12 cellular contexts compared by ENCODE assay signal in genomic region chr10:30349967-30350735, GRCh38. TPM values are rescaled to one million over a fixed set of nuclear protein-coding genes. Genes with fewer than 3 reads are reported as not detected.
DNase-seq lines count a peak whose midpoint lies in the region; ATAC-seq, FAIRE-seq and TF ChIP-seq lines count a peak whose summit lies in the region.
"Had no signal": no experiment of that assay in that cellular context is flagged by ENCODE, and none has a peak within 500 bp of the region (broad histone marks: within the 10 kb centered on the region; RNA-seq: fewer than 3 reads in every experiment).

No MANE protein-coding gene starts in this region.

- H3K9ac ChIP-seq in HepG2 (ENCODE audit: insufficient read depth, low read depth, low read length) = no peak overlapping the region

- 62% methylated on average over 13 of the region's 14 CpGs for WGBS in HepG2 (ENCODE audit: low lambda C conversion rate)
- 78% methylated on average over 8 of the region's 14 CpGs for WGBS in right lobe of liver (ENCODE audit: insufficient coverage, low coverage, low lambda C conversion rate, missing lambda C conversion rate)
- WGBS in hepatocyte (ENCODE audit: low lambda C conversion rate, missing lambda C conversion rate) = 83% methylated on average over 14 of the region's 14 CpGs

- peak overlapping the region; percentile 96 for H3K27ac Mint-ChIP-seq in stimulated activated memory B cell treated with anti-CD40 and anti-IgM and Interleukin-4, amounts not matched to agents 10 μg/mL and 1 μg/mL and 100 μg/mL, for 72 hours

- no peaks in the 10 kb centered on the region for H3F3A ChIP-seq in PC-9 (ENCODE audit: insufficient read depth, low read depth)

- intact Hi-C loops in HepG2 (cut with micrococcal nuclease; ENCODE audit: unreplicated experiment) (no loop called here), right lobe of liver (cut with DNase I) (no loop called here), PC-9 (cut with micrococcal nuclease; ENCODE audit: unreplicated experiment) (no loop called here)

- in situ Hi-C loops in HepG2 (cut with HindIII; ENCODE audit: extremely low pct_ligation_motif_present, low pct_unique_long_range_greater_than_20kb) = no loop called here

- no peak overlapping the region for H3K4me3 Mint-ChIP-seq in stimulated activated memory B cell treated with anti-CD40 and anti-IgM and Interleukin-4, amounts not matched to agents 10 μg/mL and 1 μg/mL and 100 μg/mL, for 72 hours

- peaks cover 11% of the 10 kb centered on the region; the same call in 1 of the 2 replicates for H4K20me1 ChIP-seq in HepG2 (ENCODE audit: insufficient read depth, low read length)
- peaks cover 10% of the 10 kb centered on the region; the same call in 1 of the 2 replicates for H4K20me1 ChIP-seq in PC-9 (ENCODE audit: insufficient read depth)
- H4K20me1 ChIP-seq in hepatocyte (ENCODE audit: insufficient read depth, poor library complexity, severe bottlenecking) = peaks cover 7% of the 10 kb centered on the region

- peaks cover 31% of the 10 kb centered on the region for H3K4me1 Mint-ChIP-seq in stimulated activated memory B cell treated with anti-CD40 and anti-IgM and Interleukin-4, amounts not matched to agents 10 μg/mL and 1 μg/mL and 100 μg/mL, for 72 hours

- H3K9me3 ChIP-seq in HepG2 (ENCODE audit: low read length) (no peaks in the 10 kb centered on the region), right lobe of liver (no peaks in the 10 kb centered on the region), PC-9 (ENCODE audit: insufficient read depth, low read depth) (no peaks in the 10 kb centered on the region), hepatocyte (ENCODE audit: low read depth) (no peaks in the 10 kb centered on the region)
- H3K9me3 ChIP-seq: HAP-1, thyroid gland had no signal

- H3K36me3 Mint-ChIP-seq in stimulated activated memory B cell treated with anti-CD40 and anti-IgM and Interleukin-4, amounts not matched to agents 10 μg/mL and 1 μg/mL and 100 μg/mL, for 72 hours = peaks cover 4% of the 10 kb centered on the region

- no peak for TF ChIP-seq CTCF in HepG2 (CRISPR knock-in tag; IDR thresholded peaks at IDR 0.05)
- no peak for TF ChIP-seq CTCF in right lobe of liver (IDR thresholded peaks at IDR 0.05)
- no peak for TF ChIP-seq CTCF in PC-9 (conservative IDR thresholded peaks at IDR 0.05)
- TF ChIP-seq CTCF in hepatocyte (IDR thresholded peaks at IDR 0.05; ENCODE audit: poor library complexity) = no peak

- H3K4me1 ChIP-seq in HepG2 (ENCODE audit: insufficient read depth, low read length) = peaks cover 41% of the 10 kb centered on the region
- peaks cover 0 to 16% (median 6%) of the 10 kb centered on the region in 4 donors for H3K4me1 ChIP-seq in right lobe of liver
- H3K4me1 ChIP-seq in PC-9 (replicated peaks; ENCODE audit: insufficient read depth) = peaks cover 8% of the 10 kb centered on the region
- H3K4me1 ChIP-seq in hepatocyte (ENCODE audit: insufficient read depth) = peaks cover 12% of the 10 kb centered on the region

- H3K4me3 ChIP-seq in HepG2 (replicated peaks in 1 of 3; ENCODE audit: insufficient read depth in 1 of 3, low read depth in 2 of 3, low read length in 3 of 3) (no peak overlapping the region), right lobe of liver (no peak overlapping the region), PC-9 (no peak overlapping the region), hepatocyte (no peak overlapping the region)

- H3K9me2 ChIP-seq in PC-9 (ENCODE audit: insufficient read depth) (no peaks in the 10 kb centered on the region), hepatocyte (replicated peaks; ENCODE audit: insufficient read depth) (no peaks in the 10 kb centered on the region)

- TF ChIP-seq POLR2A in HepG2 (IDR thresholded peaks at IDR 0.05; ENCODE audit: insufficient read depth in 1 of 2, low read depth in 2 of 2, low read length in 2 of 2) = no peak
- no peak for TF ChIP-seq POLR2A in right lobe of liver (IDR thresholded peaks at IDR 0.05)

- H3K27ac ChIP-seq in HepG2 (ENCODE audit: extremely low read length, insufficient read depth, low read length) = no peak overlapping the region
- no peak overlapping the region for H3K27ac ChIP-seq in right lobe of liver
- H3K27ac ChIP-seq in PC-9 = no peak overlapping the region
- no peak overlapping the region for H3K27ac ChIP-seq in hepatocyte

- no peak for TF ChIP-seq RAD21 in HepG2 (CRISPR knock-in tag; IDR thresholded peaks at IDR 0.05)

- CTCF ChIA-PET in HepG2 (lab: Yijun Ruan, JAX; ENCODE audit: low intra/inter-chr PET ratio, low total read pairs) (interaction anchor here (1.2 kb wide), 1 partner anchor 10 kb away, joined by 3 read pairs; no protein-coding TSS in a partner anchor), PC-9 (lab: Charles Lee) (no interaction called here)

- H3K27me3 ChIP-seq in HepG2 (ENCODE audit: control insufficient read depth in 1 of 2, insufficient read depth in 2 of 2, low read length in 2 of 2) (no peaks in the 10 kb centered on the region; a peak in 1 of 5 replicates), right lobe of liver (no peaks in the 10 kb centered on the region), PC-9 (ENCODE audit: insufficient read depth, low read depth) (no peaks in the 10 kb centered on the region), hepatocyte (no peaks in the 10 kb centered on the region)
- H3K27me3 ChIP-seq: thyroid gland had no signal

- DNase-seq in HepG2 (ENCODE audit: low spot score) (no peak), right lobe of liver (no peak), PC-9 (no peak), hepatocyte (ENCODE audit: low spot score) (no peak), NCI-H1092 (lab: John Stamatoyannopoulos, UW) (no peak), dermis blood vessel endothelial cell (no peak)
- DNase-seq: activated naive CD4-positive, alpha-beta T cell treated with anti-CD3 and anti-CD28 coated beads, Interleukin-2, amount 50 U/mL, for 16 hours; effector memory CD4-positive, alpha-beta T cell; thyroid gland had no signal

- no peak for TF ChIP-seq EP300 in HepG2 (IDR thresholded peaks at IDR 0.05; ENCODE audit: low read depth in 2 of 2, low read length in 2 of 2)
- TF ChIP-seq EP300 in HepG2 (CRISPR knock-in tag; IDR thresholded peaks at IDR 0.05; ENCODE audit: borderline replicate concordance) = no peak

- POLR2A ChIA-PET in HepG2 (lab: Yijun Ruan, JAX) (no interaction called here), PC-9 (lab: Charles Lee; ENCODE audit: unreplicated experiment) (no interaction called here)

- H3K4me2 ChIP-seq in HepG2 (ENCODE audit: low read depth, low read length) (peak overlapping the region; percentile 74; the same call in 1 of the 2 replicates), PC-9 (0 out of 2 replicates have a peak overlapping the region, but pooled peaks have one; percentile 84), hepatocyte (no peak overlapping the region)

- H2AFZ ChIP-seq in HepG2 (ENCODE audit: low read length) (peak overlapping the region; percentile 17), PC-9 (no peak overlapping the region), hepatocyte (peak overlapping the region; percentile 100)

- H3K36me3 ChIP-seq in HepG2 (replicated peaks in 1 of 2; ENCODE audit: control insufficient read depth in 1 of 2, insufficient read depth in 2 of 2, low read length in 2 of 2) = peaks cover 0 to 4% of the 10 kb centered on the region in 2 experiments; a peak in 1 of 5 replicates
- H3K36me3 ChIP-seq in right lobe of liver = no peaks in the 10 kb centered on the region
- no peaks in the 10 kb centered on the region for H3K36me3 ChIP-seq in PC-9 (ENCODE audit: low read depth)
- H3K36me3 ChIP-seq in hepatocyte (replicated peaks; ENCODE audit: insufficient read depth, low read depth) = no peaks in the 10 kb centered on the region
- H3K36me3 ChIP-seq: HAP-1, thyroid gland had no signal

- no peak for FAIRE-seq in HepG2 (lab: Jason Lieb, UNC)

- H3K79me2 ChIP-seq in HepG2 (ENCODE audit: insufficient read depth, low read length) (peaks cover 39% of the 10 kb centered on the region), PC-9 (ENCODE audit: low read depth) (peaks cover 39% of the 10 kb centered on the region), hepatocyte (peaks cover 42% of the 10 kb centered on the region)

- H3K27me3 Mint-ChIP-seq in stimulated activated memory B cell treated with anti-CD40 and anti-IgM and Interleukin-4, amounts not matched to agents 10 μg/mL and 1 μg/mL and 100 μg/mL, for 72 hours = no peaks in the 10 kb centered on the region

- ATAC-seq in HepG2 (no peak), right lobe of liver (no peak), GM18909 (IDR thresholded peaks at IDR 0.05; ENCODE audit: poor library complexity, unreplicated experiment) (no peak)
- no peak for ATAC-seq in stimulated activated memory B cell treated with anti-CD40 and anti-IgM and Interleukin-4, amounts not matched to agents 10 μg/mL and 1 μg/mL and 100 μg/mL, for 72 hours

- BruUV-seq in HepG2 (replicated peaks; lab: Mats Ljungman, UMichigan) (no TSS peak), PC-9 (replicated peaks; lab: Mats Ljungman, UMichigan) (no TSS peak)

- H3K9me3 Mint-ChIP-seq in stimulated activated memory B cell treated with anti-CD40 and anti-IgM and Interleukin-4, amounts not matched to agents 10 μg/mL and 1 μg/mL and 100 μg/mL, for 72 hours = no peaks in the 10 kb centered on the region

RNA-seq across cellular contexts. Expression of gene MTPAP, which starts 1.1 kb away (rescaled TPM):
- total RNA-seq in HepG2 (2016; rRNA removed; fragmentation: Illumina TruSeq; extraction: Trizol) (31.0 and 42.4 TPM in 2 replicates), right lobe of liver (10 to 100 TPM in 4 of 6 experiments, 1 to 10 TPM in 2; 7.6 to 13.9 (median 11.9) TPM), PC-9 (2021) (18.5 and 23.2 TPM in 2 replicates), hepatocyte (17.8 and 21.0 TPM in 2 replicates), dermis blood vessel endothelial cell (13.4 and 20.1 TPM in 2 replicates)
- 19.8 and 20.0 TPM in 2 replicates for total RNA-seq in HepG2 (2016; cell fraction: cytosol; rRNA removed; fragmentation: Illumina TruSeq; extraction: Trizol; ENCODE audit: low read depth)
- 33.3 and 39.6 TPM in 2 replicates for total RNA-seq in HepG2 (2016; cell fraction: insoluble cytoplasmic fraction; rRNA removed; fragmentation: Illumina TruSeq; extraction: Trizol)
- total RNA-seq in HepG2 (2016; cell fraction: membrane; rRNA removed; fragmentation: Illumina TruSeq; extraction: Trizol) = 40.8 and 45.4 TPM in 2 replicates
- total RNA-seq in HepG2 (2016; cell fraction: nucleus; rRNA removed; fragmentation: Illumina TruSeq; extraction: Trizol) = 24.1 and 24.9 TPM in 2 replicates
- polyA plus RNA-seq in HepG2 (2011; rRNA removed) (9.4 and 10.0 TPM in 2 replicates), hepatocyte (11.7 and 13.2 TPM in 2 replicates)
- 3.6 and 5.5 TPM in 2 replicates for polyA plus RNA-seq in HepG2 (2011; cell fraction: cytosol; rRNA removed)
- 4.6 and 6.1 TPM in 2 replicates for polyA plus RNA-seq in HepG2 (2011; cell fraction: nucleus; rRNA removed)
- polyA plus RNA-seq in HepG2 (2012) = 13.2 and 15.9 TPM in 2 replicates
- polyA plus RNA-seq in HepG2 (2016; cell fraction: cytosol; fragmentation: Illumina TruSeq; extraction: Trizol; ENCODE audit: low read depth) = 7.6 and 8.0 TPM in 2 replicates
- polyA plus RNA-seq in HepG2 (2016; cell fraction: insoluble cytoplasmic fraction; fragmentation: Illumina TruSeq; extraction: Trizol; ENCODE audit: low read depth) = 20.6 and 21.5 TPM in 2 replicates
- 11.0 TPM in 2 replicates for polyA plus RNA-seq in HepG2 (2016; cell fraction: membrane; fragmentation: Illumina TruSeq; extraction: Trizol; ENCODE audit: low read depth)
- 26.2 and 26.7 TPM in 2 replicates for polyA plus RNA-seq in HepG2 (2016; cell fraction: nucleus; fragmentation: Illumina TruSeq; extraction: Trizol; ENCODE audit: insufficient read depth, low read depth)
- polyA minus RNA-seq in HepG2 (2011; rRNA and poly(A)+ RNA removed; ENCODE audit: low replicate concordance) = 1.9 and 8.7 TPM in 2 replicates
- polyA minus RNA-seq in HepG2 (2011; cell fraction: cytosol; rRNA and poly(A)+ RNA removed) = 8.4 and 9.1 TPM in 2 replicates
- 9.8 and 14.2 TPM in 2 replicates for polyA minus RNA-seq in HepG2 (2011; cell fraction: nucleus; rRNA and poly(A)+ RNA removed)
